24 cellular contexts compared by ENCODE assay signal in genomic region chr18:6755107-6755506, GRCh38. TPM values are rescaled to one million over a fixed set of nuclear protein-coding genes. Genes with fewer than 3 reads are reported as not detected.
"Had no signal": no experiment of that assay in that cellular context is flagged by ENCODE, and none has a peak within 500 bp of the region (broad histone marks: within the 10 kb centered on the region; RNA-seq: fewer than 3 reads in every experiment).

No MANE protein-coding gene starts in this region.

- H3K27ac ChIP-seq: left ventricle myocardium inferior, prostate gland, suprapubic skin, upper lobe of left lung, VCaP had no signal

- H3K4me3 Mint-ChIP-seq: activated CD8-positive, alpha-beta memory T cell treated with anti-CD3 and anti-CD28 coated beads, Interleukin-2, amount 10 ng/mL, durations not matched to agents 7 days and 5 days; memory B cell; natural killer cell treated with Interleukin-12 subunit alpha and Interleukin-12 subunit beta and Interleukin-15 and Interleukin-18, amount 100 ng/mL, for 72 hours had no signal

- H3K9me3 ChIP-seq: prostate gland, suprapubic skin had no signal

- DNase-seq: activated CD4-positive, alpha-beta T cell treated with anti-CD3 and anti-CD28 coated beads, Interleukin-2, amount 50 U/mL, for 48 hours; activated CD8-positive, alpha-beta memory T cell treated with anti-CD3 and anti-CD28 coated beads, Interleukin-2, amount 10 ng/mL, durations not matched to agents 7 days and 5 days; activated effector memory CD4-positive, alpha-beta T cell treated with Interleukin-2 at 50 U/mL for 16 hours; activated naive CD4-positive, alpha-beta T cell treated with anti-CD3 and anti-CD28 coated beads, Interleukin-2, amount 50 U/mL, for 16 hours; activated T-cell treated with anti-CD3 and anti-CD28 coated beads, Interleukin-2, amount 50 U/mL, for 1 hour; erythroblast; hippocampal formation; kidney; left ventricle myocardium inferior; occipital lobe; right cardiac atrium; small intestine; stimulated activated CD4-positive, alpha-beta T cell treated with anti-CD3 and anti-CD28 coated beads, Interleukin-4, amount 100 ng/mL, for 24 hours; stimulated activated naive CD4-positive, alpha-beta T cell; T-helper 1 cell; T1000; upper lobe of left lung had no signal

- H3K27ac Mint-ChIP-seq: activated CD8-positive, alpha-beta memory T cell treated with anti-CD3 and anti-CD28 coated beads, Interleukin-2, amount 10 ng/mL, durations not matched to agents 7 days and 5 days; memory B cell; natural killer cell treated with Interleukin-12 subunit alpha and Interleukin-12 subunit beta and Interleukin-15 and Interleukin-18, amount 100 ng/mL, for 72 hours had no signal

- FAIRE-seq: astrocyte, bronchial epithelial cell, kidney, small intestine had no signal

- H3K4me3 ChIP-seq: left ventricle myocardium inferior, prostate gland, suprapubic skin, upper lobe of left lung had no signal

- H3K4me1 ChIP-seq: left ventricle myocardium inferior, prostate gland, upper lobe of left lung had no signal

- H3K27me3 ChIP-seq: suprapubic skin, upper lobe of left lung had no signal

- H3K36me3 Mint-ChIP-seq: activated CD8-positive, alpha-beta memory T cell treated with anti-CD3 and anti-CD28 coated beads, Interleukin-2, amount 10 ng/mL, durations not matched to agents 7 days and 5 days; memory B cell had no signal

- H3K4me1 Mint-ChIP-seq: activated CD8-positive, alpha-beta memory T cell treated with anti-CD3 and anti-CD28 coated beads, Interleukin-2, amount 10 ng/mL, durations not matched to agents 7 days and 5 days; memory B cell had no signal

- H3K27me3 Mint-ChIP-seq: activated CD8-positive, alpha-beta memory T cell treated with anti-CD3 and anti-CD28 coated beads, Interleukin-2, amount 10 ng/mL, durations not matched to agents 7 days and 5 days; memory B cell; natural killer cell treated with Interleukin-12 subunit alpha and Interleukin-12 subunit beta and Interleukin-15 and Interleukin-18, amount 100 ng/mL, for 72 hours had no signal

- H3K36me3 ChIP-seq: left ventricle myocardium inferior, prostate gland, suprapubic skin, upper lobe of left lung had no signal

- ATAC-seq: activated CD8-positive, alpha-beta memory T cell treated with anti-CD3 and anti-CD28 coated beads, Interleukin-2, amount 10 ng/mL, durations not matched to agents 7 days and 5 days; natural killer cell treated with Interleukin-12 subunit alpha and Interleukin-12 subunit beta and Interleukin-15 and Interleukin-18, amount 100 ng/mL, for 72 hours; right cardiac atrium had no signal

RNA-seq across cellular contexts. Expression of gene ARHGAP28, which starts 25.6 kb away (rescaled TPM):
- total RNA-seq: activated CD8-positive, alpha-beta memory T cell treated with anti-CD3 and anti-CD28 coated beads, Interleukin-2, amount 10 ng/mL, durations not matched to agents 7 days and 5 days; natural killer cell treated with Interleukin-12 subunit alpha and Interleukin-12 subunit beta and Interleukin-15 and Interleukin-18, amount 100 ng/mL, for 72 hours had no signal
